Comparison of ENCODE assay signal across 17 cellular contexts in the genomic region with DNA sequence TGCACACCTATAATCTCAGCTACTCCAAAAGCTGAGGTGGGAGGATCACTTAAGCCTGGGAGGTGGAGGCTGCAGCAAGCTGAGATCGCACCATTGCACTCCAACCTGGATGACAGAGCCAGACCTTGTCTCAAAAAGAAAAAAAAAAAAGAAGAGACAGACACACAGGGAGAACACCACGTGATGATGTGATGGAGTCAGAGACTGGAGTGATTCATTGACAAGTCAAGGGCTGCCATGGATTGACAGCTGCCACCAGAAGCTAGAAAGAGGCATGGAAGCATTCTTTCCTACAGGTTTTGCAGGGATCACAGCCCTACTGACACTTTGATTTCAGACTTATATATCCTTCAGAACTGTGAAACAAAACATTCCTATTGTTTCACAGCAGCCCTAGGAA. TPM values are rescaled to one million over a fixed set of nuclear protein-coding genes. Genes with fewer than 3 reads are reported as not detected.
"Had no signal": no experiment of that assay in that cellular context is flagged by ENCODE, and none has a peak within 500 bp of the region (broad histone marks: within the 10 kb centered on the region; RNA-seq: fewer than 3 reads in every experiment).

No MANE protein-coding gene starts in this region.

- ATAC-seq: activated T-cell treated with anti-CD3 and anti-CD28 coated beads, Interleukin-2, amount 50 U/mL, for 4 hours; left lobe of liver; mucosa of descending colon; naive thymus-derived CD8-positive, alpha-beta T cell; stimulated activated naive CD8-positive, alpha-beta T cell treated with anti-CD3 and anti-CD28 coated beads, Interleukin-15, Interleukin-2, amounts not matched to agents 100 U/mL and 50 U/mL, for 24 hours; upper lobe of right lung had no signal

- H3K4me1 ChIP-seq: prostate gland had no signal

- H3K27me3 ChIP-seq: suprapubic skin, upper lobe of right lung had no signal

- DNase-seq: activated CD4-positive, alpha-beta T cell treated with anti-CD3 and anti-CD28 coated beads for 1 hour; activated CD4-positive, alpha-beta T cell treated with anti-CD3 and anti-CD28 coated beads, Interleukin-2, amount 50 U/mL, for 48 hours; activated effector memory CD4-positive, alpha-beta T cell treated with anti-CD3 and anti-CD28 coated beads, Interleukin-2, amount 50 U/mL, for 16 hours; activated T-cell treated with anti-CD3 and anti-CD28 coated beads, Interleukin-2, amount 50 U/mL, for 4 hours; amygdala; cerebellar nuclear complex; glutamatergic neuron; mucosa of descending colon; naive thymus-derived CD8-positive, alpha-beta T cell; nucleus accumbens; stimulated activated CD4-positive, alpha-beta T cell treated with anti-CD3 and anti-CD28 coated beads, Interleukin-4, amount 100 ng/mL, for 1 hour; stimulated activated CD8-positive, alpha-beta memory T cell treated with anti-CD3 and anti-CD28 coated beads, Interleukin-4, amount 100 ng/mL, for 48 hours; stimulated activated naive CD8-positive, alpha-beta T cell treated with anti-CD3 and anti-CD28 coated beads, Interleukin-15, Interleukin-2, amounts not matched to agents 100 U/mL and 50 U/mL, for 24 hours; upper lobe of right lung had no signal

- H3K9me3 ChIP-seq: mucosa of descending colon, prostate gland, suprapubic skin, upper lobe of right lung had no signal

- H3K27ac ChIP-seq: prostate gland, suprapubic skin, upper lobe of right lung had no signal

- H3K4me3 ChIP-seq: mucosa of descending colon, prostate gland, suprapubic skin, upper lobe of right lung had no signal

- H3K36me3 ChIP-seq: prostate gland, suprapubic skin, upper lobe of right lung had no signal

RNA-seq across cellular contexts. Expression of gene GLT8D2, which starts 10.8 kb away (rescaled TPM):
- total RNA-seq: naive thymus-derived CD8-positive, alpha-beta T cell had no signal
- polyA plus RNA-seq: naive thymus-derived CD8-positive, alpha-beta T cell had no signal
